Comparison of ENCODE assay signal across 22 cellular contexts in genomic region chr9:115254781-115255180, GRCh38.
DNase-seq lines count a peak whose midpoint lies in the region; ATAC-seq, FAIRE-seq and TF ChIP-seq lines count a peak whose summit lies in the region.
"Had no signal": no experiment of that assay in that cellular context is flagged by ENCODE, and none has a peak within 500 bp of the region (broad histone marks: within the 10 kb centered on the region; RNA-seq: fewer than 3 reads in every experiment).

No MANE protein-coding gene starts in this region.

- H3K4me1 Mint-ChIP-seq in astrocyte (ENCODE audit: low read depth, unreplicated experiment) = peaks cover 27% of the 10 kb centered on the region
- H3K4me1 Mint-ChIP-seq: endodermal cell, immature natural killer cell had no signal

- H3K27me3 ChIP-seq in astrocyte (ENCODE audit: insufficient read depth, low read length) = no peaks in the 10 kb centered on the region
- no peaks in the 10 kb centered on the region for H3K27me3 ChIP-seq in rectal smooth muscle tissue (ENCODE audit: control insufficient read depth, insufficient read depth, low read length)
- H3K27me3 ChIP-seq: thyroid gland had no signal

- H4K20me1 ChIP-seq in astrocyte (ENCODE audit: insufficient read depth, low read length) = no peaks in the 10 kb centered on the region

- H3K36me3 Mint-ChIP-seq in astrocyte (ENCODE audit: low read depth, unreplicated experiment) = no peaks in the 10 kb centered on the region
- H3K36me3 Mint-ChIP-seq: activated naive CD4-positive, alpha-beta T cell treated with anti-CD3 and anti-CD28 coated beads, Interleukin-2, amount 50 U/mL, for 72 hours; CD8-positive, alpha-beta T cell; immature natural killer cell had no signal

- ATAC-seq in HG03342 (IDR thresholded peaks at IDR 0.05; ENCODE audit: unreplicated experiment) = no peak
- ATAC-seq: activated naive CD4-positive, alpha-beta T cell treated with anti-CD3 and anti-CD28 coated beads, Interleukin-2, amount 50 U/mL, for 72 hours; CD8-positive, alpha-beta T cell; left ventricle myocardium superior; right cardiac atrium had no signal

- peak; percentile 9 for DNase-seq in HT-29 (ENCODE audit: low spot score)
- DNase-seq in NCI-H345 treated with DMSO at 0.1 percent for 48 hours (lab: John Stamatoyannopoulos, UW; ENCODE audit: unreplicated experiment) = peak; percentile 15
- DNase-seq in astrocyte (ENCODE audit: low read depth) = no peak
- no peak for DNase-seq in cerebellum (ENCODE audit: low spot score)
- no peak for DNase-seq in activated CD8-positive, alpha-beta memory T cell treated with anti-CD3 and anti-CD28 coated beads, Interleukin-2, amount 50 U/mL, for 48 hours
- DNase-seq: activated CD4-positive, alpha-beta T cell treated with anti-CD3 and anti-CD28 coated beads, Interleukin-2, amount 50 U/mL, for 48 hours; activated T-cell treated with anti-CD3 and anti-CD28 coated beads, Interleukin-2, amount 50 U/mL, for 1 hour; CD8-positive, alpha-beta T cell; endodermal cell; immature natural killer cell; left ventricle myocardium superior; NCI-H1048; right cardiac atrium; stimulated activated naive CD4-positive, alpha-beta T cell; thyroid gland had no signal

- peaks cover 6% of the 10 kb centered on the region for H3K9me3 Mint-ChIP-seq in astrocyte (ENCODE audit: unreplicated experiment)
- H3K9me3 Mint-ChIP-seq: CD8-positive, alpha-beta T cell; T-helper 1 cell treated with Interleukin-12 subunit alpha and Interleukin-12 subunit beta and Interleukin-4 antibody, amounts not matched to agents 30 μg/mL and 1 μg/mL, for 36 hours had no signal

- H3K9me3 ChIP-seq in astrocyte (ENCODE audit: insufficient read depth, low read depth, low read length) = peaks cover 2% of the 10 kb centered on the region
- H3K9me3 ChIP-seq: thyroid gland had no signal

- H3K27ac ChIP-seq in astrocyte (ENCODE audit: low read depth, low read length) (no peak overlapping the region), rectal smooth muscle tissue (ENCODE audit: low read depth, low read length) (peak overlapping the region; percentile 21)
- H3K27ac ChIP-seq: KMS-11, thyroid gland had no signal

- no peak overlapping the region for H3K9ac ChIP-seq in astrocyte (ENCODE audit: low read length)
- no peak overlapping the region for H3K9ac ChIP-seq in rectal smooth muscle tissue (ENCODE audit: low read length)
- H3K9ac ChIP-seq: KMS-11 had no signal

- no peak overlapping the region for H3K4me3 Mint-ChIP-seq in astrocyte (ENCODE audit: unreplicated experiment)
- H3K4me3 Mint-ChIP-seq: CD8-positive, alpha-beta T cell; endodermal cell; immature natural killer cell; T-helper 1 cell treated with Interleukin-12 subunit alpha and Interleukin-12 subunit beta and Interleukin-4 antibody, amounts not matched to agents 30 μg/mL and 1 μg/mL, for 36 hours had no signal

- TF ChIP-seq CTCF in astrocyte (IDR thresholded peaks at IDR 0.05; ENCODE audit: insufficient read depth, low read depth, low read length) = no peak

- no peak overlapping the region for H2AFZ ChIP-seq in astrocyte (ENCODE audit: low read depth, low read length)

- H3K27ac Mint-ChIP-seq in astrocyte (ENCODE audit: unreplicated experiment) = peak overlapping the region; percentile 79
- H3K27ac Mint-ChIP-seq: activated naive CD4-positive, alpha-beta T cell treated with anti-CD3 and anti-CD28 coated beads, Interleukin-2, amount 50 U/mL, for 72 hours; CD8-positive, alpha-beta T cell; endodermal cell; immature natural killer cell; T-helper 1 cell treated with Interleukin-12 subunit alpha and Interleukin-12 subunit beta and Interleukin-4 antibody, amounts not matched to agents 30 μg/mL and 1 μg/mL, for 36 hours had no signal

- H3K4me1 ChIP-seq in astrocyte (ENCODE audit: insufficient read depth, low read length) (peaks cover 15% of the 10 kb centered on the region), rectal smooth muscle tissue (ENCODE audit: control insufficient read depth, insufficient read depth, low read length) (peaks cover 12% of the 10 kb centered on the region)
- H3K4me1 ChIP-seq: thyroid gland had no signal

- H3K4me3 ChIP-seq in astrocyte (ENCODE audit: insufficient read depth, low read depth, low read length) (no peak overlapping the region), rectal smooth muscle tissue (ENCODE audit: low read length) (no peak overlapping the region)
- H3K4me3 ChIP-seq: thyroid gland had no signal

- no peaks in the 10 kb centered on the region for H3K79me2 ChIP-seq in astrocyte (ENCODE audit: insufficient read depth, low read length)

- no peak for FAIRE-seq in astrocyte (lab: Jason Lieb, UNC)
- FAIRE-seq: GM18507, H1 had no signal

- H3K4me2 ChIP-seq in astrocyte (ENCODE audit: low read length) = no peak overlapping the region
- H3K4me2 ChIP-seq: KMS-11 had no signal

- H3K27me3 Mint-ChIP-seq in astrocyte (ENCODE audit: low read depth, unreplicated experiment) = peaks cover 1% of the 10 kb centered on the region

- no peaks in the 10 kb centered on the region for H3K36me3 ChIP-seq in astrocyte (ENCODE audit: insufficient read depth, low read length)
- H3K36me3 ChIP-seq in rectal smooth muscle tissue (ENCODE audit: control insufficient read depth, insufficient read depth, low read length) = no peaks in the 10 kb centered on the region
- H3K36me3 ChIP-seq: thyroid gland had no signal

Comparison
In these comparisons a context has a peak if more than half of its experiments do, and no peak if none do; other contexts are left out.
1. DNase-seq: peak in HT-29 (single experiment) and NCI-H345 treated with DMSO at 0.1 percent for 48 hours (single experiment); none in astrocyte (single experiment), cerebellum (single experiment) and activated CD8-positive, alpha-beta memory T cell treated with anti-CD3 and anti-CD28 coated beads, Interleukin-2, amount 50 U/mL, for 48 hours (single experiment).